Comparison of ENCODE assay signal across 21 cellular contexts in the genomic region with DNA sequence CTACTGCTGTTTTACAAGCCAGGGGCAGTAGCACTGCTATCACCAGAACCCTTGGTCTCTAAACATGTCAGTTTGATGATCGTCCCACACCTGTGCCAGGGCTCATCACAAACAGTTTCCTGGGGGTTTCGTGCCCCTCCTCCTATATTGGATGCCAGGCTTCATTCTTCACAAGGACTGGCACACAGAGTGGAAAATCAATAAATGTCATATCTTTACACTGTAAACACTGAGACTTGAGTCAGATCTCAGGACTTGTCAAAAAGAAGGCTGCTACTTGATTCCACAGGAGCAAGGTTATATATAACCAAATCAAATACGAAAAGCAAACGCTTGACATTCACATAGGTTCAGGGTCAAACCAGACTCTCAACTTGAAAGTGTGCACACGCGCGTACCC. TPM values are rescaled to one million over a fixed set of nuclear protein-coding genes. Genes with fewer than 3 reads are reported as not detected.
A peak's percentile ranks its signal among the peaks of the same experiment; 100 is the strongest.
DNase-seq lines count a peak whose midpoint lies in the region; ATAC-seq and TF ChIP-seq lines count a peak whose summit lies in the region.
"Had no signal": no experiment of that assay in that cellular context is flagged by ENCODE, and none has a peak within 500 bp of the region (broad histone marks: within the 10 kb centered on the region; RNA-seq: fewer than 3 reads in every experiment).

No MANE protein-coding gene starts in this region.

- POLR2A ChIA-PET in A673 (lab: Charles Lee; ENCODE audit: low non-redundant PET): no interaction called here
- POLR2A ChIA-PET in CD8-positive, alpha-beta T cell (lab: Charles Lee): no interaction called here

- H3K9me3 ChIP-seq in A673 (ENCODE audit: low read depth, low read length, poor library complexity, severe bottlenecking) (no peaks in the 10 kb centered on the region), body of pancreas (no peaks in the 10 kb centered on the region)
- H3K9me3 ChIP-seq in CD8-positive, alpha-beta T cell (ENCODE audit: low read length): no peaks in the 10 kb centered on the region
- H3K9me3 ChIP-seq: A549, BLaER1 had no signal

- H3K27ac Mint-ChIP-seq in CD8-positive, alpha-beta T cell: peak overlapping the region; percentile 18
- H3K27ac Mint-ChIP-seq in chondrocyte (ENCODE audit: unreplicated experiment): no peak overlapping the region
- H3K27ac Mint-ChIP-seq in activated CD8-positive, alpha-beta memory T cell treated with anti-CD3 and anti-CD28 coated beads, Interleukin-2, amount 10 ng/mL, durations not matched to agents 7 days and 5 days: no peak overlapping the region

- no peaks in the 10 kb centered on the region for H3K4me1 Mint-ChIP-seq in CD8-positive, alpha-beta T cell (ENCODE audit: low read depth)
- H3K4me1 Mint-ChIP-seq in chondrocyte (ENCODE audit: low read depth): no peaks in the 10 kb centered on the region
- H3K4me1 Mint-ChIP-seq in activated CD8-positive, alpha-beta memory T cell treated with anti-CD3 and anti-CD28 coated beads, Interleukin-2, amount 10 ng/mL, durations not matched to agents 7 days and 5 days: peaks cover under 1% of the 10 kb centered on the region

- H3K9me3 Mint-ChIP-seq in CD8-positive, alpha-beta T cell: no peaks in the 10 kb centered on the region
- H3K9me3 Mint-ChIP-seq in chondrocyte (ENCODE audit: low read depth): no peaks in the 10 kb centered on the region
- no peaks in the 10 kb centered on the region for H3K9me3 Mint-ChIP-seq in activated CD8-positive, alpha-beta memory T cell treated with anti-CD3 and anti-CD28 coated beads, Interleukin-2, amount 10 ng/mL, durations not matched to agents 7 days and 5 days (ENCODE audit: low read depth)
- H3K9me3 Mint-ChIP-seq: CD4-positive, CD25-positive, alpha-beta regulatory T cell had no signal

- peak overlapping the region; percentile 5 for H3K27ac ChIP-seq in A673 (ENCODE audit: low read depth, low read length, poor library complexity, severe bottlenecking)
- no peak overlapping the region for H3K27ac ChIP-seq in CD8-positive, alpha-beta T cell (ENCODE audit: low read depth, low read length)
- peak overlapping the region in 1 of 4 donors; percentile 27 for H3K27ac ChIP-seq in body of pancreas
- H3K27ac ChIP-seq: A549, BLaER1, C4-2B, GM23248 had no signal

- H3K27me3 ChIP-seq in A673 (replicated peaks; ENCODE audit: insufficient read depth, low read depth, low read length, poor library complexity) (no peaks in the 10 kb centered on the region), body of pancreas (no peaks in the 10 kb centered on the region)
- no peaks in the 10 kb centered on the region for H3K27me3 ChIP-seq in CD8-positive, alpha-beta T cell (ENCODE audit: insufficient read depth, low read length)
- H3K27me3 ChIP-seq: BLaER1 had no signal

- no peak for TF ChIP-seq CTCF in A673 (conservative IDR thresholded peaks at IDR 0.05; ENCODE audit: low read depth, low read length)
- TF ChIP-seq CTCF in CD8-positive, alpha-beta T cell (IDR thresholded peaks at IDR 0.05): no peak
- no peak for TF ChIP-seq CTCF in body of pancreas (IDR thresholded peaks at IDR 0.05)
- TF ChIP-seq CTCF in chondrocyte (IDR thresholded peaks at IDR 0.05): no peak

- peaks cover 100% of the 10 kb centered on the region for H3K36me3 ChIP-seq in A673 (ENCODE audit: insufficient read depth, low read length, poor library complexity, severe bottlenecking)
- H3K36me3 ChIP-seq in CD8-positive, alpha-beta T cell (ENCODE audit: insufficient read depth, low read length): peaks cover 60% of the 10 kb centered on the region
- H3K36me3 ChIP-seq in body of pancreas (replicated peaks in 1 of 2; ENCODE audit: insufficient read depth in 1 of 2, low read depth in 2 of 2): peaks cover 7 to 14% of the 10 kb centered on the region in 2 donors

- CTCF ChIA-PET in A673 (lab: Charles Lee): no interaction called here
- CTCF ChIA-PET in CD8-positive, alpha-beta T cell (lab: Charles Lee): no interaction called here
- CTCF ChIA-PET in activated CD8-positive, alpha-beta memory T cell treated with anti-CD3 and anti-CD28 coated beads, Interleukin-2, amount 10 ng/mL, durations not matched to agents 7 days and 5 days (lab: Charles Lee): no interaction called here

- H3K4me3 Mint-ChIP-seq in CD8-positive, alpha-beta T cell: no peak overlapping the region
- H3K4me3 Mint-ChIP-seq in chondrocyte (ENCODE audit: unreplicated experiment): no peak overlapping the region
- no peak overlapping the region for H3K4me3 Mint-ChIP-seq in activated CD8-positive, alpha-beta memory T cell treated with anti-CD3 and anti-CD28 coated beads, Interleukin-2, amount 10 ng/mL, durations not matched to agents 7 days and 5 days
- H3K4me3 Mint-ChIP-seq: CD4-positive, CD25-positive, alpha-beta regulatory T cell had no signal

- DNase-seq in A673 (ENCODE audit: low spot score): no peak
- DNase-seq in CD8-positive, alpha-beta T cell: no peak
- DNase-seq in body of pancreas: no peak
- no peak for DNase-seq in chondrocyte (ENCODE audit: low spot score)
- no peak for DNase-seq in UCSD-AML1 (lab: John Stamatoyannopoulos, UW; ENCODE audit: unreplicated experiment)
- no peak for DNase-seq in activated CD8-positive, alpha-beta memory T cell treated with anti-CD3 and anti-CD28 coated beads, Interleukin-2, amount 10 ng/mL, durations not matched to agents 7 days and 5 days
- DNase-seq: 8988T; Calu3; CD4-positive, CD25-positive, alpha-beta regulatory T cell; COR-L47; DMS53; DMS79 treated with DMSO at 0.1 percent for 48 hours; GF-D8; GM23248; H7 had no signal

- 34 to 42% methylated on average over 6 to 7 of the region's 7 CpGs for WGBS in body of pancreas, 2 donors

- intact Hi-C loops in A673 (cut with micrococcal nuclease; ENCODE audit: unreplicated experiment) (no loop called here), body of pancreas (cut with DNase I) (no loop called here)
- intact Hi-C loops in CD8-positive, alpha-beta T cell (cut with DNase I, micrococcal nuclease): no loop called here

- ATAC-seq in CD8-positive, alpha-beta T cell: no peak
- ATAC-seq in body of pancreas: peak; percentile 54
- no peak for ATAC-seq in activated CD8-positive, alpha-beta memory T cell treated with anti-CD3 and anti-CD28 coated beads, Interleukin-2, amount 10 ng/mL, durations not matched to agents 7 days and 5 days
- ATAC-seq: A549, HCT116 had no signal

- no peak for TF ChIP-seq POLR2A in body of pancreas (IDR thresholded peaks at IDR 0.05)

- peaks cover 90% of the 10 kb centered on the region for H3K36me3 Mint-ChIP-seq in CD8-positive, alpha-beta T cell
- H3K36me3 Mint-ChIP-seq in chondrocyte (ENCODE audit: low read depth): peaks cover 55% of the 10 kb centered on the region
- H3K36me3 Mint-ChIP-seq in activated CD8-positive, alpha-beta memory T cell treated with anti-CD3 and anti-CD28 coated beads, Interleukin-2, amount 10 ng/mL, durations not matched to agents 7 days and 5 days: peaks cover 50% of the 10 kb centered on the region

- H3K4me3 ChIP-seq in A673 (ENCODE audit: low read depth, low read length, poor library complexity, severe bottlenecking) (no peak overlapping the region), body of pancreas (no peak overlapping the region)
- H3K4me3 ChIP-seq in CD8-positive, alpha-beta T cell (ENCODE audit: low read depth, low read length): no peak overlapping the region
- H3K4me3 ChIP-seq: A549, BLaER1, GM23248 had no signal

- no peaks in the 10 kb centered on the region for H3K27me3 Mint-ChIP-seq in CD8-positive, alpha-beta T cell (ENCODE audit: low read depth)
- no peaks in the 10 kb centered on the region for H3K27me3 Mint-ChIP-seq in chondrocyte (ENCODE audit: low read depth)
- H3K27me3 Mint-ChIP-seq in activated CD8-positive, alpha-beta memory T cell treated with anti-CD3 and anti-CD28 coated beads, Interleukin-2, amount 10 ng/mL, durations not matched to agents 7 days and 5 days: no peaks in the 10 kb centered on the region
- H3K27me3 Mint-ChIP-seq: CD4-positive, CD25-positive, alpha-beta regulatory T cell had no signal

- H3K4me1 ChIP-seq in A673 (ENCODE audit: insufficient read depth, low read length, poor library complexity, severe bottlenecking) (no peaks in the 10 kb centered on the region), body of pancreas (peaks cover 37% of the 10 kb centered on the region)
- H3K4me1 ChIP-seq in CD8-positive, alpha-beta T cell (ENCODE audit: insufficient read depth, low read length): no peaks in the 10 kb centered on the region
- H3K4me1 ChIP-seq: A549 had no signal

- BruUV-seq in A673 (replicated peaks; lab: Mats Ljungman, UMichigan): no TSS peak

RNA-seq across cellular contexts. Expression of gene CLEC18B, which starts 39.3 kb away (rescaled TPM):
- total RNA-seq in A673 (2021) (32.4 and 37.7 TPM in 2 replicates), body of pancreas (under 1 TPM in 1 of 2 donors, not detected in 1; 0.26 TPM), chondrocyte (1.6 to 4.5 TPM (median 3.5 TPM) in 3 replicates)
- 1 to 10 TPM in 1 of 2 experiments, under 1 TPM in 1; 0.39 to 2.4 TPM for total RNA-seq in CD8-positive, alpha-beta T cell
- under 1 TPM; 0.59 to 0.67 TPM for total RNA-seq in activated CD8-positive, alpha-beta memory T cell treated with anti-CD3 and anti-CD28 coated beads, Interleukin-2, amount 10 ng/mL, durations not matched to agents 7 days and 5 days
- total RNA-seq: Daoy, H1 had no signal
